ENCODE assay signal across 12 cellular contexts in the genomic region with DNA sequence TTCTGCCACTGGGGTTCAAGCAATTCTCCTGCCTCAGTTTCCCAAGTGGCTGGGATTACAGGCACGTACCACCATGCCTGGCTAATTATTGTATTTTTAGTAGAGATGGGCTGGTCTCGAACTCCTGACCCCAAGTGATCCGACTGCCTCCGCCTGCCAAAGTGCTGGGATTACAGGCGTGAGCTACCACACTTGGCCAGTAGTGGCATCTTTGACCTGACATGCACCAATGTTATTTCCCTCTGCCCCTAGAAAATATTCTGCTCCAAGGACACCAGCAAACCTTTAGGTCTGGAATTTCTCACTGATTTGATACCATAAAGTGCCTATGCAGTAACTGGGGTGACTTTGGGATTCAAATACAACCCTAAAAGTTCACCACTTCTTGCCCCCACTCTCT.
DNase-seq lines count a peak whose midpoint lies in the region; ATAC-seq and TF ChIP-seq lines count a peak whose summit lies in the region.
"Had no signal": no experiment of that assay in that cellular context is flagged by ENCODE, and none has a peak within 500 bp of the region (broad histone marks: within the 10 kb centered on the region; RNA-seq: fewer than 3 reads in every experiment).

No MANE protein-coding gene starts in this region.

- CTCF ChIA-PET in OCI-LY7 (lab: Charles Lee; ENCODE audit: unreplicated experiment) = no interaction called here

- H3K27ac Mint-ChIP-seq in T-helper 1 cell treated with Interleukin-12 subunit alpha and Interleukin-12 subunit beta and Interleukin-4 antibody, amounts not matched to agents 30 μg/mL and 1 μg/mL, for 36 hours = peak overlapping the region; percentile 84
- H3K27ac Mint-ChIP-seq in stimulated activated naive B cell treated with anti-CD40 and anti-IgM and Interleukin-4, amounts not matched to agents 10 μg/mL and 1 μg/mL and 100 μg/mL, for 72 hours = peak overlapping the region; percentile 99

- peaks cover 51% of the 10 kb centered on the region for H3K36me3 ChIP-seq in OCI-LY7 (ENCODE audit: insufficient read depth, low read length)
- peaks cover 0 to 34% (median 4%) of the 10 kb centered on the region in 3 donors for H3K36me3 ChIP-seq in esophagus squamous epithelium
- peaks cover 17% of the 10 kb centered on the region for H3K36me3 ChIP-seq in MM.1S (replicated peaks; ENCODE audit: insufficient read depth, low read length)

- no peak for ATAC-seq in stimulated activated naive B cell treated with anti-CD40 and anti-IgM and Interleukin-4, amounts not matched to agents 10 μg/mL and 1 μg/mL and 100 μg/mL, for 72 hours (replicated peaks)
- ATAC-seq: sciatic nerve had no signal

- POLR2A ChIA-PET in OCI-LY7 (lab: Charles Lee) = interaction anchor here (0.5 to 1.6 kb wide), 5 partner anchors 26 to 93 kb away, joined by 3 to 8 read pairs (median 3); no protein-coding TSS in a partner anchor

- no peaks in the 10 kb centered on the region for H3F3A ChIP-seq in MM.1S (ENCODE audit: insufficient read depth, low read length)

- H3K27me3 ChIP-seq in esophagus squamous epithelium = no peaks in the 10 kb centered on the region
- H3K27me3 ChIP-seq in MM.1S (replicated peaks; ENCODE audit: insufficient read depth, low read length) = no peaks in the 10 kb centered on the region

- H3K9ac ChIP-seq in MM.1S (ENCODE audit: low read length) = no peak overlapping the region

- WGBS in esophagus squamous epithelium, 2 donors = 59 to 66% methylated on average over 5 of the region's 5 CpGs

- H3K79me2 ChIP-seq in OCI-LY7 (ENCODE audit: insufficient read depth, low read depth, low read length) (peaks cover 13% of the 10 kb centered on the region; the same call in 1 of the 2 replicates), MM.1S (ENCODE audit: low read length) (peaks cover 100% of the 10 kb centered on the region)

- H3K36me3 Mint-ChIP-seq in T-helper 1 cell treated with Interleukin-12 subunit alpha and Interleukin-12 subunit beta and Interleukin-4 antibody, amounts not matched to agents 30 μg/mL and 1 μg/mL, for 36 hours (ENCODE audit: low read depth) = peaks cover 64% of the 10 kb centered on the region
- H3K36me3 Mint-ChIP-seq in stimulated activated naive B cell treated with anti-CD40 and anti-IgM and Interleukin-4, amounts not matched to agents 10 μg/mL and 1 μg/mL and 100 μg/mL, for 72 hours = peaks cover 52 to 76% of the 10 kb centered on the region in 2 donors

- DNase-seq in T-helper 1 cell (no peak), OCI-LY7 (ENCODE audit: low spot score) (no peak), esophagus squamous epithelium (lab: John Stamatoyannopoulos, UW) (no peak), MM.1S (no peak), DMS153 (lab: John Stamatoyannopoulos, UW) (no peak), NCI-H1694 treated with DMSO at 0.1 percent for 48 hours (lab: John Stamatoyannopoulos, UW) (no peak)
- no peak for DNase-seq in stimulated activated naive B cell treated with anti-CD40 and anti-IgM and Interleukin-4, amounts not matched to agents 10 μg/mL and 1 μg/mL and 100 μg/mL, for 72 hours
- DNase-seq: 8988T; MV-4-11; stimulated activated naive CD4-positive, alpha-beta T cell treated with Interleukin-2 at 50 U/mL for 16 hours had no signal

- H3K4me2 ChIP-seq in OCI-LY7 (ENCODE audit: low read length) (peak overlapping the region; percentile 96), MM.1S (ENCODE audit: low read depth, low read length) (no peak overlapping the region)

- TF ChIP-seq POLR2A in esophagus squamous epithelium (IDR thresholded peaks at IDR 0.05) = no peak

- TF ChIP-seq CTCF in OCI-LY7 (conservative IDR thresholded peaks at IDR 0.05; ENCODE audit: low read length) (peak; percentile 41), esophagus squamous epithelium (IDR thresholded peaks at IDR 0.05) (no peak), MM.1S (IDR thresholded peaks at IDR 0.05; ENCODE audit: low read length) (no peak)

- no peaks in the 10 kb centered on the region for H3K9me3 Mint-ChIP-seq in T-helper 1 cell treated with Interleukin-12 subunit alpha and Interleukin-12 subunit beta and Interleukin-4 antibody, amounts not matched to agents 30 μg/mL and 1 μg/mL, for 36 hours
- H3K9me3 Mint-ChIP-seq in stimulated activated naive B cell treated with anti-CD40 and anti-IgM and Interleukin-4, amounts not matched to agents 10 μg/mL and 1 μg/mL and 100 μg/mL, for 72 hours = peaks cover 3 to 5% of the 10 kb centered on the region in 2 donors

- H3K9me3 ChIP-seq in OCI-LY7 (ENCODE audit: low read length) (no peaks in the 10 kb centered on the region), esophagus squamous epithelium (no peaks in the 10 kb centered on the region), MM.1S (replicated peaks; ENCODE audit: insufficient read depth, low read length) (no peaks in the 10 kb centered on the region)

- peaks cover 72% of the 10 kb centered on the region for H3K4me1 Mint-ChIP-seq in T-helper 1 cell treated with Interleukin-12 subunit alpha and Interleukin-12 subunit beta and Interleukin-4 antibody, amounts not matched to agents 30 μg/mL and 1 μg/mL, for 36 hours (ENCODE audit: low read depth)
- H3K4me1 Mint-ChIP-seq in stimulated activated naive B cell treated with anti-CD40 and anti-IgM and Interleukin-4, amounts not matched to agents 10 μg/mL and 1 μg/mL and 100 μg/mL, for 72 hours = peaks cover 52 to 91% of the 10 kb centered on the region in 2 donors

- H2AFZ ChIP-seq in OCI-LY7 (ENCODE audit: low read length) (peak overlapping the region; percentile 24; the same call in 1 of the 2 replicates), MM.1S (ENCODE audit: low read length) (no peak overlapping the region)

- intact Hi-C loops in OCI-LY7 (cut with micrococcal nuclease; ENCODE audit: unreplicated experiment) (loop anchor here (10.0 kb wide), 1 partner anchor 114 kb away; no protein-coding TSS in a partner anchor), esophagus squamous epithelium (cut with DNase I) (no loop called here)

- H3K4me3 Mint-ChIP-seq in T-helper 1 cell treated with Interleukin-12 subunit alpha and Interleukin-12 subunit beta and Interleukin-4 antibody, amounts not matched to agents 30 μg/mL and 1 μg/mL, for 36 hours = no peak overlapping the region
- peak overlapping the region; percentile 6 to 32 for H3K4me3 Mint-ChIP-seq in stimulated activated naive B cell treated with anti-CD40 and anti-IgM and Interleukin-4, amounts not matched to agents 10 μg/mL and 1 μg/mL and 100 μg/mL, for 72 hours

- no peaks in the 10 kb centered on the region for H3K27me3 Mint-ChIP-seq in T-helper 1 cell treated with Interleukin-12 subunit alpha and Interleukin-12 subunit beta and Interleukin-4 antibody, amounts not matched to agents 30 μg/mL and 1 μg/mL, for 36 hours (ENCODE audit: low read depth)
- H3K27me3 Mint-ChIP-seq in stimulated activated naive B cell treated with anti-CD40 and anti-IgM and Interleukin-4, amounts not matched to agents 10 μg/mL and 1 μg/mL and 100 μg/mL, for 72 hours = no peaks in the 10 kb centered on the region

- no peaks in the 10 kb centered on the region for H3K9me2 ChIP-seq in OCI-LY7 (ENCODE audit: insufficient read depth, low read length)
- no peaks in the 10 kb centered on the region for H3K9me2 ChIP-seq in MM.1S (replicated peaks; ENCODE audit: insufficient read depth, low read length)

- BruUV-seq in OCI-LY7 (replicated peaks; lab: Mats Ljungman, UMichigan) = no TSS peak

- H3K27ac ChIP-seq in OCI-LY7 (ENCODE audit: low read depth, low read length, poor library complexity, severe bottlenecking) (peak overlapping the region; percentile 87), esophagus squamous epithelium (peak overlapping the region in 3 of 4 donors; percentile 90 to 95 (median 92)), MM.1S (ENCODE audit: low read length) (no peak overlapping the region)

- H3K4me3 ChIP-seq in OCI-LY7 (ENCODE audit: low read depth, low read length, poor library complexity, severe bottlenecking) (peak overlapping the region; percentile 61), esophagus squamous epithelium (no peak overlapping the region), MM.1S (ENCODE audit: low read length) (no peak overlapping the region)

- H3K4me1 ChIP-seq in OCI-LY7 (ENCODE audit: insufficient read depth, low read length, poor library complexity, severe bottlenecking) (peaks cover 67% of the 10 kb centered on the region), esophagus squamous epithelium (peaks cover 41 to 94% (median 64%) of the 10 kb centered on the region in 3 donors), MM.1S (ENCODE audit: low read length) (peaks cover 12% of the 10 kb centered on the region)

- H4K20me1 ChIP-seq in OCI-LY7 (ENCODE audit: insufficient read depth, low read length) = no peaks in the 10 kb centered on the region
- peaks cover 4% of the 10 kb centered on the region; the same call in 1 of the 2 replicates for H4K20me1 ChIP-seq in MM.1S (ENCODE audit: insufficient read depth, low read length)
